20 cellular contexts compared by ENCODE assay signal in genomic region chr5:143347698-143348344, GRCh38. TPM values are rescaled to one million over a fixed set of nuclear protein-coding genes. Genes with fewer than 3 reads are reported as not detected.
A peak's percentile ranks its signal among the peaks of the same experiment; 100 is the strongest.
DNase-seq lines count a peak whose midpoint lies in the region; ATAC-seq and TF ChIP-seq lines count a peak whose summit lies in the region.
"Had no signal": no experiment of that assay in that cellular context is flagged by ENCODE, and none has a peak within 500 bp of the region (broad histone marks: within the 10 kb centered on the region; RNA-seq: fewer than 3 reads in every experiment).

No MANE protein-coding gene starts in this region.

- TF ChIP-seq CTCF in HFFc6 (IDR thresholded peaks at IDR 0.05) (no peak), right atrium auricular region (IDR thresholded peaks at IDR 0.05) (no peak), osteocyte (IDR thresholded peaks at IDR 0.05) (no peak), WERI-Rb-1 (IDR thresholded peaks at IDR 0.05; ENCODE audit: low read depth, low read length) (no peak)

- H3K4me3 ChIP-seq in CD4-positive, CD25-positive, alpha-beta regulatory T cell (ENCODE audit: low read depth, low read length) = peak overlapping the region; percentile 16
- H3K4me3 ChIP-seq in right atrium auricular region (no peak overlapping the region), WERI-Rb-1 (ENCODE audit: low read depth, low read length) (no peak overlapping the region)
- H3K4me3 ChIP-seq: lower lobe of right lung, SJCRH30 had no signal

- DNase-seq in CD4-positive, CD25-positive, alpha-beta regulatory T cell = no peak
- no peak for DNase-seq in HFFc6
- no peak for DNase-seq in right atrium auricular region (ENCODE audit: low spot score)
- DNase-seq in osteocyte (ENCODE audit: extremely low spot score, unreplicated experiment) = no peak
- DNase-seq in AG08396 (ENCODE audit: low spot score) = no peak
- no peak for DNase-seq in T-cell
- DNase-seq in left colon = no peak
- no peak for DNase-seq in WERI-Rb-1
- DNase-seq: activated CD4-positive, alpha-beta T cell treated with anti-CD3 and anti-CD28 coated beads for 48 hours; activated CD8-positive, alpha-beta memory T cell treated with anti-CD3 and anti-CD28 coated beads, Interleukin-2, amount 50 U/mL, for 48 hours; activated naive CD4-positive, alpha-beta T cell treated with anti-CD3 and anti-CD28 coated beads, Interleukin-2, amount 10 ng/mL, durations not matched to agents 7 days and 5 days; AML-193; foreskin fibroblast; Kasumi-1; lower lobe of right lung; NCI-H1436 treated with DMSO at 0.1 percent for 48 hours; NCI-H345; SJCRH30; T1000 had no signal

- intact Hi-C loops in left colon (cut with DNase I, micrococcal nuclease) = no loop called here

- no peak overlapping the region for H3K27ac ChIP-seq in CD4-positive, CD25-positive, alpha-beta regulatory T cell (ENCODE audit: insufficient read depth, low read length, poor library complexity, severe bottlenecking)
- H3K27ac ChIP-seq in right atrium auricular region (peak overlapping the region; percentile 32 to 58), WERI-Rb-1 (no peak overlapping the region)
- H3K27ac ChIP-seq: lower lobe of right lung, SJCRH30 had no signal

- ATAC-seq in CD4-positive, CD25-positive, alpha-beta regulatory T cell (ENCODE audit: low read depth in 2 of 2) = no peak
- ATAC-seq in T-cell (replicated peaks in 1 of 4) = no peak
- ATAC-seq in left colon = no peak
- ATAC-seq: lower lobe of right lung; stimulated activated effector memory CD8-positive, alpha-beta T cell treated with anti-CD3 and anti-CD28 coated beads, Interleukin-12 subunit alpha, Interleukin-12 subunit beta, amount 100 ng/mL, for 72 hours had no signal

- H3K27me3 ChIP-seq in CD4-positive, CD25-positive, alpha-beta regulatory T cell (ENCODE audit: control insufficient read depth, insufficient read depth, low read length) = no peaks in the 10 kb centered on the region
- H3K27me3 ChIP-seq in right atrium auricular region (no peaks in the 10 kb centered on the region), WERI-Rb-1 (ENCODE audit: insufficient read depth, low read depth, severe bottlenecking) (no peaks in the 10 kb centered on the region)
- H3K27me3 ChIP-seq: SJCRH30 had no signal

- CTCF ChIA-PET in T-cell (lab: Charles Lee) = interaction anchor here in 1 of 2 donors (0.6 kb wide), 1 partner anchor 10 kb away, joined by 3 read pairs; no protein-coding TSS in a partner anchor

- no peaks in the 10 kb centered on the region for H3K9me3 ChIP-seq in CD4-positive, CD25-positive, alpha-beta regulatory T cell (ENCODE audit: control insufficient read depth in 2 of 2, low read length in 2 of 2)
- H3K9me3 ChIP-seq in right atrium auricular region (no peaks in the 10 kb centered on the region), WERI-Rb-1 (ENCODE audit: severe bottlenecking) (no peaks in the 10 kb centered on the region)
- H3K9me3 ChIP-seq: lower lobe of right lung, SJCRH30 had no signal

- H3K4me1 Mint-ChIP-seq in CD4-positive, CD25-positive, alpha-beta regulatory T cell = peaks cover 28 to 57% (median 47%) of the 10 kb centered on the region in 4 donors
- H3K4me1 Mint-ChIP-seq in HFFc6 (ENCODE audit: low read depth) (peaks cover 18% of the 10 kb centered on the region), osteocyte (ENCODE audit: unreplicated experiment) (peaks cover 30% of the 10 kb centered on the region), T-cell (peaks cover 17 to 52% (median 36%) of the 10 kb centered on the region in 3 donors)

- H3K4me3 Mint-ChIP-seq in CD4-positive, CD25-positive, alpha-beta regulatory T cell = peak overlapping the region in 3 of 4 donors; percentile 9 to 70 (median 23)
- H3K4me3 Mint-ChIP-seq in HFFc6 = no peak overlapping the region
- no peak overlapping the region for H3K4me3 Mint-ChIP-seq in osteocyte (ENCODE audit: unreplicated experiment)
- H3K4me3 Mint-ChIP-seq in T-cell = no peak overlapping the region
- H3K4me3 Mint-ChIP-seq: activated naive CD4-positive, alpha-beta T cell treated with anti-CD3 and anti-CD28 coated beads, Interleukin-2, amount 10 ng/mL, durations not matched to agents 7 days and 5 days; stimulated activated effector memory CD8-positive, alpha-beta T cell treated with anti-CD3 and anti-CD28 coated beads, Interleukin-12 subunit alpha, Interleukin-12 subunit beta, amount 100 ng/mL, for 72 hours had no signal

- no peaks in the 10 kb centered on the region for H3K27me3 Mint-ChIP-seq in CD4-positive, CD25-positive, alpha-beta regulatory T cell
- H3K27me3 Mint-ChIP-seq in HFFc6 (ENCODE audit: insufficient read depth) (no peaks in the 10 kb centered on the region), osteocyte (ENCODE audit: unreplicated experiment) (no peaks in the 10 kb centered on the region), T-cell (no peaks in the 10 kb centered on the region)
- H3K27me3 Mint-ChIP-seq: activated naive CD4-positive, alpha-beta T cell treated with anti-CD3 and anti-CD28 coated beads, Interleukin-2, amount 10 ng/mL, durations not matched to agents 7 days and 5 days had no signal

- POLR2A ChIA-PET in T-cell (lab: Charles Lee) = interaction anchor here in 1 of 2 donors (0.5 kb wide), 1 partner anchor 158 kb away, joined by 8 read pairs; no protein-coding TSS in a partner anchor

- H3K27ac Mint-ChIP-seq in CD4-positive, CD25-positive, alpha-beta regulatory T cell = peak overlapping the region in 1 of 3 donors; percentile 76
- H3K27ac Mint-ChIP-seq in HFFc6 = peak overlapping the region; percentile 17; the same call in 1 of the 2 replicates
- peak overlapping the region; percentile 81 for H3K27ac Mint-ChIP-seq in osteocyte (ENCODE audit: unreplicated experiment)
- no peak overlapping the region for H3K27ac Mint-ChIP-seq in T-cell
- H3K27ac Mint-ChIP-seq: activated naive CD4-positive, alpha-beta T cell treated with anti-CD3 and anti-CD28 coated beads, Interleukin-2, amount 10 ng/mL, durations not matched to agents 7 days and 5 days; stimulated activated effector memory CD8-positive, alpha-beta T cell treated with anti-CD3 and anti-CD28 coated beads, Interleukin-12 subunit alpha, Interleukin-12 subunit beta, amount 100 ng/mL, for 72 hours had no signal

- peaks cover 57% of the 10 kb centered on the region for H3K4me1 ChIP-seq in CD4-positive, CD25-positive, alpha-beta regulatory T cell (ENCODE audit: control insufficient read depth, insufficient read depth, low read length, poor library complexity, severe bottlenecking)
- peaks cover 0 to 69% of the 10 kb centered on the region in 2 donors for H3K4me1 ChIP-seq in right atrium auricular region

- H3K9me3 Mint-ChIP-seq in CD4-positive, CD25-positive, alpha-beta regulatory T cell = no peaks in the 10 kb centered on the region
- H3K9me3 Mint-ChIP-seq in HFFc6 = no peaks in the 10 kb centered on the region
- H3K9me3 Mint-ChIP-seq in osteocyte (ENCODE audit: unreplicated experiment) = no peaks in the 10 kb centered on the region
- H3K9me3 Mint-ChIP-seq in T-cell = no peaks in the 10 kb centered on the region
- H3K9me3 Mint-ChIP-seq: activated naive CD4-positive, alpha-beta T cell treated with anti-CD3 and anti-CD28 coated beads, Interleukin-2, amount 10 ng/mL, durations not matched to agents 7 days and 5 days; stimulated activated effector memory CD8-positive, alpha-beta T cell treated with anti-CD3 and anti-CD28 coated beads, Interleukin-12 subunit alpha, Interleukin-12 subunit beta, amount 100 ng/mL, for 72 hours had no signal

- peaks cover 3% of the 10 kb centered on the region for H3K36me3 ChIP-seq in CD4-positive, CD25-positive, alpha-beta regulatory T cell (ENCODE audit: control insufficient read depth, insufficient read depth, low read length)
- no peaks in the 10 kb centered on the region for H3K36me3 ChIP-seq in right atrium auricular region
- no peaks in the 10 kb centered on the region for H3K36me3 ChIP-seq in WERI-Rb-1
- H3K36me3 ChIP-seq: lower lobe of right lung, SJCRH30 had no signal

- peaks cover 7% of the 10 kb centered on the region for H3K36me3 Mint-ChIP-seq in CD4-positive, CD25-positive, alpha-beta regulatory T cell
- H3K36me3 Mint-ChIP-seq in HFFc6 (ENCODE audit: low read depth) = peaks cover 2% of the 10 kb centered on the region
- H3K36me3 Mint-ChIP-seq in osteocyte (ENCODE audit: unreplicated experiment) = no peaks in the 10 kb centered on the region
- H3K36me3 Mint-ChIP-seq in T-cell = peaks cover 5% of the 10 kb centered on the region

RNA-seq across cellular contexts. Expression of gene NR3C1, which starts 55.7 kb away (rescaled TPM):
- total RNA-seq in CD4-positive, CD25-positive, alpha-beta regulatory T cell = 154 TPM
- 10 to 100 TPM; 62.5 to 85.5 (median 71.3) TPM for polyA plus RNA-seq in CD4-positive, CD25-positive, alpha-beta regulatory T cell
- 10 to 100 TPM; 61.6 to 86.9 (median 71.5) TPM for total RNA-seq in HFFc6 (2021; fragmentation: NEBNext Ultra II Directional; extraction: Animal tissue kit (Norgen Biotek cat#: 25700))
- 10 to 100 TPM; 30.3 to 38.9 TPM for total RNA-seq in right atrium auricular region
- total RNA-seq in osteocyte = 42.6 and 47.8 TPM in 2 replicates
- 100 to 1,000 TPM; 108 to 156 (median 122) TPM for total RNA-seq in T-cell
- 10 to 100 TPM; 19.9 to 26.3 TPM for total RNA-seq in left colon

Comparison
In these comparisons a context has a peak if more than half of its experiments do, and no peak if none do; other contexts are left out.
1. H3K27ac ChIP-seq: peak in right atrium auricular region (2 of 2); none in CD4-positive, CD25-positive, alpha-beta regulatory T cell (single experiment) and WERI-Rb-1 (single experiment).
2. H3K27ac Mint-ChIP-seq: peak in HFFc6 (single experiment) and osteocyte (single experiment); none in T-cell (0 of 2).
3. H3K4me3 Mint-ChIP-seq: peak in CD4-positive, CD25-positive, alpha-beta regulatory T cell (3 of 4); none in HFFc6 (single experiment), osteocyte (single experiment) and T-cell (0 of 3).